Comparison of ENCODE assay signal across 1 cellular context in the genomic region with DNA sequence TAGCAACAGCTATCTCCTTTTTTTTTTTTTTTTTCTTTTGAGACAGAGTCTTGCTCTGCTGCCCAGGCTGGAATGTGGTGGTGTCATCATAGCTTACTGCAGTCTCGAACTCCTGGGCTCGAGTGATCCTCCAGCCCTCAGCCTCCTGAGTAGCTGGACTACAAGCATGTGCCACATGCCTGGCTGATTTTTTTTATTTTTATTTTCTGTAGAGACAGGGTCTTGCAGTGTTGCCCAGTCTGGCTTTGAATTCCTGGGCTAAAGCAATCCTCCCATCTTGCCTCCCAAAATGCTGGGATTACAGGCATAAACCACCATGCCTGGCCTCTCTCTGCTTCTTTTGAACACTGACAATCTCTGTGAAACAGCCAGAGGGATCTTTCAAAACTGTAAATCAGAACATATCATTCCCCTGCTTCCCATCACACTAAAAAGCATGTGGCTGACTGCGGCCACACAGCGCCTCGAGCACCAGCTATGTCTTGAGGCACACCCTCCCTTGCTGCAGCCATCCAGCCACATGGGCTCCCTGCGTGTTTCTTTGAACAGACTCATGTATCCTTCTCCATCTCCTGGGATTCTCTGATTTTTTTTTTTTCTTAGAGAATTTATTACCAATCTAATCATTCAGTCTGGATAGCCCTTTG.
TF ChIP-seq lines count a peak whose summit lies in the region.

No MANE protein-coding gene starts in this region.

TF ChIP-seq in A549, 52 proteins besides CTCF, POLR2A, EP300 and RAD21 (continued from another document):
- TF ChIP-seq, protein P1, sequence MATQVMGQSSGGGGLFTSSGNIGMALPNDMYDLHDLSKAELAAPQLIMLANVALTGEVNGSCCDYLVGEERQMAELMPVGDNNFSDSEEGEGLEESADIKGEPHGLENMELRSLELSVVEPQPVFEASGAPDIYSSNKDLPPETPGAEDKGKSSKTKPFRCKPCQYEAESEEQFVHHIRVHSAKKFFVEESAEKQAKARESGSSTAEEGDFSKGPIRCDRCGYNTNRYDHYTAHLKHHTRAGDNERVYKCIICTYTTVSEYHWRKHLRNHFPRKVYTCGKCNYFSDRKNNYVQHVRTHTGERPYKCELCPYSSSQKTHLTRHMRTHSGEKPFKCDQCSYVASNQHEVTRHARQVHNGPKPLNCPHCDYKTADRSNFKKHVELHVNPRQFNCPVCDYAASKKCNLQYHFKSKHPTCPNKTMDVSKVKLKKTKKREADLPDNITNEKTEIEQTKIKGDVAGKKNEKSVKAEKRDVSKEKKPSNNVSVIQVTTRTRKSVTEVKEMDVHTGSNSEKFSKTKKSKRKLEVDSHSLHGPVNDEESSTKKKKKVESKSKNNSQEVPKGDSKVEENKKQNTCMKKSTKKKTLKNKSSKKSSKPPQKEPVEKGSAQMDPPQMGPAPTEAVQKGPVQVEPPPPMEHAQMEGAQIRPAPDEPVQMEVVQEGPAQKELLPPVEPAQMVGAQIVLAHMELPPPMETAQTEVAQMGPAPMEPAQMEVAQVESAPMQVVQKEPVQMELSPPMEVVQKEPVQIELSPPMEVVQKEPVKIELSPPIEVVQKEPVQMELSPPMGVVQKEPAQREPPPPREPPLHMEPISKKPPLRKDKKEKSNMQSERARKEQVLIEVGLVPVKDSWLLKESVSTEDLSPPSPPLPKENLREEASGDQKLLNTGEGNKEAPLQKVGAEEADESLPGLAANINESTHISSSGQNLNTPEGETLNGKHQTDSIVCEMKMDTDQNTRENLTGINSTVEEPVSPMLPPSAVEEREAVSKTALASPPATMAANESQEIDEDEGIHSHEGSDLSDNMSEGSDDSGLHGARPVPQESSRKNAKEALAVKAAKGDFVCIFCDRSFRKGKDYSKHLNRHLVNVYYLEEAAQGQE (IDR thresholded peaks at IDR 0.05) = no peak
- TF ChIP-seq NPAS2 (CRISPR knock-in tag; IDR thresholded peaks at IDR 0.05; ENCODE audit: borderline replicate concordance) = no peak
- TF ChIP-seq PHF8 (IDR thresholded peaks at IDR 0.05; ENCODE audit: borderline replicate concordance, low read depth) = no peak
- TF ChIP-seq CHD4 (IDR thresholded peaks at IDR 0.05; ENCODE audit: borderline replicate concordance) = no peak
